ENCODE assay signal across 8 cellular contexts in genomic region chr22:36470162-36470993, GRCh38. TPM values are rescaled to one million over a fixed set of nuclear protein-coding genes. Genes with fewer than 3 reads are reported as not detected.
A peak's percentile ranks its signal among the peaks of the same experiment; 100 is the strongest.
DNase-seq lines count a peak whose midpoint lies in the region; ATAC-seq and TF ChIP-seq lines count a peak whose summit lies in the region.

No MANE protein-coding gene starts in this region.

- H3K4me3 Mint-ChIP-seq in activated T-helper 2 cell treated with anti-CD3 and anti-CD28 coated beads, Interferon-gamma antibody, Interleukin-2, Interleukin-4, amounts not matched to agents 10 μg/mL and 5 μg/mL and 100 μg/mL, durations not matched to agents 14 hours and 24 hours and 36 hours (ENCODE audit: low read depth) = no peak overlapping the region
- no peak overlapping the region for H3K4me3 Mint-ChIP-seq in neural crest cell

- no peak overlapping the region for H3K4me3 ChIP-seq in fibroblast of pulmonary artery (replicated peaks; ENCODE audit: low read depth, low read length)

- H3K27ac ChIP-seq in RWPE1 = peak overlapping the region; percentile 96

- DNase-seq in DMS 273 (lab: John Stamatoyannopoulos, UW; ENCODE audit: unreplicated experiment) = peak; percentile 87
- peak; percentile 90 for DNase-seq in HuH-7 (ENCODE audit: low spot score)
- peak; percentile 46 for DNase-seq in RWPE1 (ENCODE audit: low spot score)
- DNase-seq in activated T-helper 2 cell treated with anti-CD3 and anti-CD28 coated beads, Interferon-gamma antibody, Interleukin-2, Interleukin-4, amounts not matched to agents 10 μg/mL and 5 μg/mL and 100 μg/mL, durations not matched to agents 14 hours and 24 hours and 36 hours (ENCODE audit: low spot score) = peak; percentile 76
- peak; percentile 91 for DNase-seq in fibroblast of pulmonary artery (ENCODE audit: low read depth)
- DNase-seq in neural crest cell (ENCODE audit: low read depth, low spot score) = peak; percentile 74
- peak; percentile 77 for DNase-seq in stimulated activated naive CD8-positive, alpha-beta T cell treated with anti-CD3 and anti-CD28 coated beads, Interleukin-15, Interleukin-2, amounts not matched to agents 100 U/mL and 50 U/mL, for 24 hours

- H3K27ac Mint-ChIP-seq in activated T-helper 2 cell treated with anti-CD3 and anti-CD28 coated beads, Interferon-gamma antibody, Interleukin-2, Interleukin-4, amounts not matched to agents 10 μg/mL and 5 μg/mL and 100 μg/mL, durations not matched to agents 14 hours and 24 hours and 36 hours = peak overlapping the region; percentile 65
- no peak overlapping the region for H3K27ac Mint-ChIP-seq in neural crest cell (ENCODE audit: unreplicated experiment)

- POLR2A ChIA-PET in RWPE1 (lab: Yijun Ruan, JAX; ENCODE audit: low non-redundant PET) = no interaction called here

- H3K36me3 Mint-ChIP-seq in activated T-helper 2 cell treated with anti-CD3 and anti-CD28 coated beads, Interferon-gamma antibody, Interleukin-2, Interleukin-4, amounts not matched to agents 10 μg/mL and 5 μg/mL and 100 μg/mL, durations not matched to agents 14 hours and 24 hours and 36 hours (ENCODE audit: low read depth) = peaks cover 47% of the 10 kb centered on the region
- peaks cover 1% of the 10 kb centered on the region for H3K36me3 Mint-ChIP-seq in neural crest cell (ENCODE audit: low read depth)

- intact Hi-C loops in activated T-helper 2 cell treated with anti-CD3 and anti-CD28 coated beads, Interferon-gamma antibody, Interleukin-2, Interleukin-4, amounts not matched to agents 10 μg/mL and 5 μg/mL and 100 μg/mL, durations not matched to agents 14 hours and 24 hours and 36 hours (cut with micrococcal nuclease) = loop anchor here (1.0 to 5.0 kb wide), 2 partner anchors 83 to 169 kb away; partner anchors contain the start of gene MYH9

- H3K27me3 Mint-ChIP-seq in activated T-helper 2 cell treated with anti-CD3 and anti-CD28 coated beads, Interferon-gamma antibody, Interleukin-2, Interleukin-4, amounts not matched to agents 10 μg/mL and 5 μg/mL and 100 μg/mL, durations not matched to agents 14 hours and 24 hours and 36 hours (ENCODE audit: low read depth) = no peaks in the 10 kb centered on the region
- no peaks in the 10 kb centered on the region for H3K27me3 Mint-ChIP-seq in neural crest cell (ENCODE audit: low read depth)

- peaks cover 26% of the 10 kb centered on the region for H3K4me1 Mint-ChIP-seq in activated T-helper 2 cell treated with anti-CD3 and anti-CD28 coated beads, Interferon-gamma antibody, Interleukin-2, Interleukin-4, amounts not matched to agents 10 μg/mL and 5 μg/mL and 100 μg/mL, durations not matched to agents 14 hours and 24 hours and 36 hours (ENCODE audit: low read depth)
- peaks cover 4% of the 10 kb centered on the region for H3K4me1 Mint-ChIP-seq in neural crest cell

- TF ChIP-seq CTCF in RWPE1 (conservative IDR thresholded peaks at IDR 0.05; ENCODE audit: low read depth) = peak; percentile 96
- peak; percentile 97 for TF ChIP-seq CTCF in fibroblast of pulmonary artery (IDR thresholded peaks at IDR 0.05; ENCODE audit: low read length, missing control alignments)
- TF ChIP-seq CTCF in neural crest cell (conservative IDR thresholded peaks at IDR 0.05) = peak; percentile 96

- no peaks in the 10 kb centered on the region for H3K9me3 Mint-ChIP-seq in activated T-helper 2 cell treated with anti-CD3 and anti-CD28 coated beads, Interferon-gamma antibody, Interleukin-2, Interleukin-4, amounts not matched to agents 10 μg/mL and 5 μg/mL and 100 μg/mL, durations not matched to agents 14 hours and 24 hours and 36 hours
- no peaks in the 10 kb centered on the region for H3K9me3 Mint-ChIP-seq in neural crest cell

- ATAC-seq in stimulated activated naive CD8-positive, alpha-beta T cell treated with anti-CD3 and anti-CD28 coated beads, Interleukin-15, Interleukin-2, amounts not matched to agents 100 U/mL and 50 U/mL, for 24 hours = peak; percentile 79
- no peak for ATAC-seq in HG02588 (IDR thresholded peaks at IDR 0.05; ENCODE audit: unreplicated experiment)

- CTCF ChIA-PET in RWPE1 (lab: Yijun Ruan, JAX) = interaction anchor here (0.6 to 1.5 kb wide), 13 partner anchors 11 to 925 kb away, joined by 3 to 8 read pairs (median 3); partner anchors contain the start of genes MYH9 and TXN2

RNA-seq across cellular contexts. Expression of gene TXN2, which starts 11.1 kb away (rescaled TPM):
- total RNA-seq in activated T-helper 2 cell treated with anti-CD3 and anti-CD28 coated beads, Interferon-gamma antibody, Interleukin-2, Interleukin-4, amounts not matched to agents 10 μg/mL and 5 μg/mL and 100 μg/mL, durations not matched to agents 14 hours and 24 hours and 36 hours = 94.0 and 95.1 TPM in 2 replicates
- total RNA-seq in neural crest cell = 77.9 and 78.0 TPM in 2 replicates

RNA-seq across cellular contexts. Expression of gene FOXRED2, which starts 36.5 kb away (rescaled TPM):
- total RNA-seq in activated T-helper 2 cell treated with anti-CD3 and anti-CD28 coated beads, Interferon-gamma antibody, Interleukin-2, Interleukin-4, amounts not matched to agents 10 μg/mL and 5 μg/mL and 100 μg/mL, durations not matched to agents 14 hours and 24 hours and 36 hours = 17.6 and 21.0 TPM in 2 replicates
- 44.8 and 45.1 TPM in 2 replicates for total RNA-seq in neural crest cell

RNA-seq across cellular contexts. Expression of gene EIF3D, which starts 58.6 kb away (rescaled TPM):
- total RNA-seq in activated T-helper 2 cell treated with anti-CD3 and anti-CD28 coated beads, Interferon-gamma antibody, Interleukin-2, Interleukin-4, amounts not matched to agents 10 μg/mL and 5 μg/mL and 100 μg/mL, durations not matched to agents 14 hours and 24 hours and 36 hours = 300 and 316 TPM in 2 replicates
- 178 and 197 TPM in 2 replicates for total RNA-seq in neural crest cell
